In genomic region chr19:14248578-14249011, GRCh38 we compare ENCODE assay signal across 8 cellular contexts. TPM values are rescaled to one million over a fixed set of nuclear protein-coding genes. Genes with fewer than 3 reads are reported as not detected.
DNase-seq lines count a peak whose midpoint lies in the region; ATAC-seq and TF ChIP-seq lines count a peak whose summit lies in the region.

No MANE protein-coding gene starts in this region.

- no peaks in the 10 kb centered on the region for H3F3A ChIP-seq in PC-9 (ENCODE audit: insufficient read depth, low read depth)

- no peak for ATAC-seq in GM18498 (IDR thresholded peaks at IDR 0.05; ENCODE audit: unreplicated experiment)

- POLR2A ChIA-PET in PC-9 (lab: Charles Lee; ENCODE audit: unreplicated experiment) = no interaction called here

- H3K9ac ChIP-seq in iPS-15b (ENCODE audit: low read depth, low read length) = no peak overlapping the region

- no peaks in the 10 kb centered on the region for H4K20me1 ChIP-seq in PC-9 (ENCODE audit: insufficient read depth)

- no peak for TF ChIP-seq CTCF in PC-9 (conservative IDR thresholded peaks at IDR 0.05)

- no peak overlapping the region for H3K27ac ChIP-seq in PC-9

- H3K9me2 ChIP-seq in PC-9 (ENCODE audit: insufficient read depth) = no peaks in the 10 kb centered on the region

- peak overlapping the region; percentile 96 for H3K4me2 ChIP-seq in PC-9

- no peaks in the 10 kb centered on the region for H3K36me3 ChIP-seq in H7 (replicated peaks; ENCODE audit: control insufficient read depth, insufficient read depth, low read length)
- no peaks in the 10 kb centered on the region for H3K36me3 ChIP-seq in PC-9 (ENCODE audit: low read depth)
- no peaks in the 10 kb centered on the region for H3K36me3 ChIP-seq in iPS-15b (ENCODE audit: control insufficient read depth, insufficient read depth, low read length)

- no TSS peak for BruUV-seq in PC-9 (replicated peaks; lab: Mats Ljungman, UMichigan)

- H3K4me1 ChIP-seq in PC-9 (replicated peaks; ENCODE audit: insufficient read depth) = peaks cover 7% of the 10 kb centered on the region; the same call in 1 of the 2 replicates
- H3K4me1 ChIP-seq in iPS-15b (ENCODE audit: control insufficient read depth, insufficient read depth, low read length) = no peaks in the 10 kb centered on the region

- peak; percentile 91 for DNase-seq in H7
- DNase-seq in PC-9 = peak in 1 of 2 experiments; percentile 29
- DNase-seq in amniotic epithelial cell (ENCODE audit: low read depth) = peak; percentile 69
- DNase-seq in skeletal muscle cell (ENCODE audit: low read depth) = no peak
- no peak for DNase-seq in NCI-H187 treated with DMSO at 0.1 percent for 48 hours (lab: John Stamatoyannopoulos, UW)
- DNase-seq in effector CD4-positive, alpha-beta T cell = no peak

- intact Hi-C loops in PC-9 (cut with micrococcal nuclease; ENCODE audit: unreplicated experiment) = no loop called here

- peak overlapping the region; percentile 88 for H2AFZ ChIP-seq in PC-9

- peak overlapping the region; percentile 52 for H3K4me3 ChIP-seq in H7 (ENCODE audit: insufficient read depth, low read depth, low read length)
- peak overlapping the region; percentile 74 for H3K4me3 ChIP-seq in PC-9
- H3K4me3 ChIP-seq in iPS-15b (ENCODE audit: low read depth, low read length) = peak overlapping the region; percentile 48
- peak overlapping the region; percentile 45 for H3K4me3 ChIP-seq in skeletal muscle cell (ENCODE audit: low read depth, low read length)

- CTCF ChIA-PET in PC-9 (lab: Charles Lee) = no interaction called here

- H3K27me3 ChIP-seq in H7 (ENCODE audit: control insufficient read depth, insufficient read depth, low read length) (no peaks in the 10 kb centered on the region), PC-9 (ENCODE audit: insufficient read depth, low read depth) (no peaks in the 10 kb centered on the region), iPS-15b (ENCODE audit: control insufficient read depth, insufficient read depth, low read length) (no peaks in the 10 kb centered on the region)

- no peaks in the 10 kb centered on the region for H3K79me2 ChIP-seq in PC-9 (ENCODE audit: low read depth)

- H3K9me3 ChIP-seq in PC-9 (ENCODE audit: insufficient read depth, low read depth) (no peaks in the 10 kb centered on the region), iPS-15b (ENCODE audit: control insufficient read depth, insufficient read depth, low read length) (no peaks in the 10 kb centered on the region)

RNA-seq across cellular contexts. Expression of gene ADGRL1, which starts 42.6 kb away (rescaled TPM):
- 60.7 and 74.4 TPM in 2 replicates for total RNA-seq in H7 (2014; rRNA removed; shearing (Covaris generic))
- total RNA-seq in PC-9 (2021) = 28.5 and 31.5 TPM in 2 replicates

Comparison
In these comparisons a context has a peak if more than half of its experiments do, and no peak if none do; other contexts are left out.
1. DNase-seq: peak in H7 (single experiment) and amniotic epithelial cell (single experiment); none in skeletal muscle cell (single experiment), NCI-H187 treated with DMSO at 0.1 percent for 48 hours (single experiment) and effector CD4-positive, alpha-beta T cell (single experiment).
2. Peak in every context shown above with its lines, with median percentiles within 50 percentile points of each other: H3K4me3 ChIP-seq.